ENCODE assay signal across 24 cellular contexts in the genomic region with DNA sequence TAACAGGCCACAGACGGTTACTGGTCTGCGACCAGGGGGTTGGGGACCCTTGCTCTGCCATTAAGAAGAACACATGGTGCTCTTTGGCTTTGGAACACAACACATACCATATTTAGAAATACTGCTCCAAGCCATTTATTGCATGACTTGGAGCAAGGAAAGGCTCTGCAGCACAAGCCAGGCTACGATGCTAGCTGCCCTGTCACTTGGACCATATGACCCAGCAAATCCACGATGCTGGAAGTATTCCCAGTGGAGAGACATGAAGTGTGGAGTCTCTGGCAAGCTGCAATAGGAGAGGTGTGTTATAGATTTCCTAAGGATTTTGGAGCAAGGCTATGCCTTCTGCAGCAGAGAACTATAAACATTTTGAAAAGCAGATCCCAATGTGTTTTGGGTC.
"Had no signal": no experiment of that assay in that cellular context is flagged by ENCODE, and none has a peak within 500 bp of the region (broad histone marks: within the 10 kb centered on the region; RNA-seq: fewer than 3 reads in every experiment).

No MANE protein-coding gene starts in this region.

- H3K27ac ChIP-seq: adrenal gland had no signal

- DNase-seq: activated B cell treated with CpG ODN at 0.5 μM for 24 hours; activated CD4-positive, alpha-beta memory T cell treated with anti-CD3 and anti-CD28 coated beads for 36 hours; activated CD4-positive, alpha-beta T cell treated with anti-CD3 and anti-CD28 coated beads for 1 hour; activated CD4-positive, alpha-beta T cell treated with anti-CD3 and anti-CD28 coated beads, Interleukin-2, amount 10 ng/mL, durations not matched to agents 7 days and 5 days; activated CD8-positive, alpha-beta memory T cell treated with anti-CD3 and anti-CD28 coated beads for 24 hours; activated effector memory CD4-positive, alpha-beta T cell treated with anti-CD3 and anti-CD28 coated beads, Interleukin-2, amount 50 U/mL, for 16 hours; activated naive CD4-positive, alpha-beta T cell treated with anti-CD3 and anti-CD28 coated beads, Interleukin-2, amount 50 U/mL, for 16 hours; activated naive CD8-positive, alpha-beta T cell treated with anti-CD3 and anti-CD28 coated beads, Interleukin-2, amount 10 ng/mL, durations not matched to agents 7 days and 5 days; activated T-cell treated with anti-CD3 and anti-CD28 coated beads, Interleukin-2, amount 50 U/mL, for 4 hours; adrenal gland; anterior cingulate cortex; MM.1S; NCI-H1105 treated with DMSO at 0.1 percent for 48 hours; NCI-H1436 treated with DMSO at 0.1 percent for 48 hours; NCI-H1930; NCI-H2171; NCI-H2227 treated with DMSO at 0.1 percent for 48 hours; NCI-H446 treated with DMSO at 0.1 percent for 48 hours; NCI-H524 treated with DMSO at 0.1 percent for 48 hours; NCI-H82; PC-3; SIG-M5; T-helper 2 cell; T1000 had no signal

- ATAC-seq: activated T-cell treated with anti-CD3 and anti-CD28 coated beads, Interleukin-2, amount 50 U/mL, for 4 hours; PC-3 had no signal

- H3K27me3 ChIP-seq: adrenal gland had no signal

- H3K4me3 ChIP-seq: adrenal gland had no signal

- H3K9me3 ChIP-seq: adrenal gland had no signal
